In the genomic region with DNA sequence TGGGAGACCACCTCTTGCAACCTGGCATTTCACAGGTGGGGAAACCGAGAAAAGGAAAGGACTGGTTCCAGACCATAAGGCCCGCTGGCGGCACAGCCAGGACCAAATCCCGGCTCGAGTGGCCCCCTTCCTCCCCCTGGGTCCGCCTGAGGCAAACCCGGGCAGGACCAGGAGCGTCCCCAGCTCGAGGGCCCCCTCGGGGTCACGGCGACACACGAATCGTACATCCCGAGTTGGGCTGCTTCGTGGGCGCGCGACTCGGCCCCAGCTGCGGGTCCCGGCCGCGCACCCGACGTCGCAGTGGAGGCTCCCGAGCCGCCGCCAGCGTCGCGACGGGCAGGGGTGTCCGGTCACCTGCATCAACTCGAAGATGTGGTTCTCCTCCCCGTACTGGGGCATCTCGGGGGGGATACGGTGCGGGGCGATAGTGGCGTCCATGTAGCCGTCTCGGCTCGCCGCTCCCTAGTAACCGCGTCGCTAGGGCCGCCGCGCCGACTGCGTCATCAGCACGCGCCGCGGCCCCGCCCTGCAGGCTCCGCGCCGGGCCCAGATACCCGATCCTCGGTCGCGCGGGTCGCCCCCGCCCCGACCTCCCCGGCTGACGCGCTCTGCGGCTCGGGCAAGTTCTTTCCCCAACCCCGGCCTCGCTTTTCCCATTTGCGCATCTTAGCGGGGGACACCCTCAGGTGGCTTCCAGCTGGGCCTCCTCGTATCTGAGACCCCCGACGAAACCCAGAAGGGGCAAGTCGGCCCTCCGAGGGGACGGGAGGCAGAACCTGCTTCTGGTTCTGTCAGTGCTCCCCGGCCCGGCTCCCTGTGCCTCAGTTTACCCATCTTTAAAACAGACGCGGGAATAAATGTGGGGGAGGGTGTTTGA, we compare ENCODE assay signal across 1 cellular context.
TF ChIP-seq lines count a peak whose summit lies in the region.

A gene with protein sequence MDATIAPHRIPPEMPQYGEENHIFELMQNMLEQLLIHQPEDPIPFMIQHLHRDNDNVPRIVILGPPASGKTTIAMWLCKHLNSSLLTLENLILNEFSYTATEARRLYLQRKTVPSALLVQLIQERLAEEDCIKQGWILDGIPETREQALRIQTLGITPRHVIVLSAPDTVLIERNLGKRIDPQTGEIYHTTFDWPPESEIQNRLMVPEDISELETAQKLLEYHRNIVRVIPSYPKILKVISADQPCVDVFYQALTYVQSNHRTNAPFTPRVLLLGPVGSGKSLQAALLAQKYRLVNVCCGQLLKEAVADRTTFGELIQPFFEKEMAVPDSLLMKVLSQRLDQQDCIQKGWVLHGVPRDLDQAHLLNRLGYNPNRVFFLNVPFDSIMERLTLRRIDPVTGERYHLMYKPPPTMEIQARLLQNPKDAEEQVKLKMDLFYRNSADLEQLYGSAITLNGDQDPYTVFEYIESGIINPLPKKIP (minus strand): TSS at position 467 of the 877 bp plus-strand sequence. CDS start 29 bp downstream, at position 438.

TF ChIP-seq in HepG2, 621 proteins besides CTCF, POLR2A, EP300 and RAD21 (continued from another document and continues in another):
- TF ChIP-seq, protein P1, sequence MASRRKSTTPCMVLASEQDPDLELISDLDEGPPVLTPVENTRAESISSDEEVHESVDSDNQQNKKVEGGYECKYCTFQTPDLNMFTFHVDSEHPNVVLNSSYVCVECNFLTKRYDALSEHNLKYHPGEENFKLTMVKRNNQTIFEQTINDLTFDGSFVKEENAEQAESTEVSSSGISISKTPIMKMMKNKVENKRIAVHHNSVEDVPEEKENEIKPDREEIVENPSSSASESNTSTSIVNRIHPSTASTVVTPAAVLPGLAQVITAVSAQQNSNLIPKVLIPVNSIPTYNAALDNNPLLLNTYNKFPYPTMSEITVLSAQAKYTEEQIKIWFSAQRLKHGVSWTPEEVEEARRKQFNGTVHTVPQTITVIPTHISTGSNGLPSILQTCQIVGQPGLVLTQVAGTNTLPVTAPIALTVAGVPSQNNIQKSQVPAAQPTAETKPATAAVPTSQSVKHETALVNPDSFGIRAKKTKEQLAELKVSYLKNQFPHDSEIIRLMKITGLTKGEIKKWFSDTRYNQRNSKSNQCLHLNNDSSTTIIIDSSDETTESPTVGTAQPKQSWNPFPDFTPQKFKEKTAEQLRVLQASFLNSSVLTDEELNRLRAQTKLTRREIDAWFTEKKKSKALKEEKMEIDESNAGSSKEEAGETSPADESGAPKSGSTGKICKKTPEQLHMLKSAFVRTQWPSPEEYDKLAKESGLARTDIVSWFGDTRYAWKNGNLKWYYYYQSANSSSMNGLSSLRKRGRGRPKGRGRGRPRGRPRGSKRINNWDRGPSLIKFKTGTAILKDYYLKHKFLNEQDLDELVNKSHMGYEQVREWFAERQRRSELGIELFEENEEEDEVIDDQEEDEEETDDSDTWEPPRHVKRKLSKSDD (CRISPR knock-in tag; IDR thresholded peaks at IDR 0.05; ENCODE audit: low read depth): peak; percentile 77
- TF ChIP-seq ZNF431 (CRISPR knock-in tag; IDR thresholded peaks at IDR 0.05; ENCODE audit: borderline replicate concordance, low read depth) (no peak), ZFY (CRISPR knock-in tag; IDR thresholded peaks at IDR 0.05) (peak; percentile 94), KAT7 (CRISPR knock-in tag; IDR thresholded peaks at IDR 0.05; ENCODE audit: borderline replicate concordance) (peak; percentile 69; the same call in 1 of the 2 replicates), RFX1 (IDR thresholded peaks at IDR 0.05) (peak; percentile 91), NFE2L2 (IDR thresholded peaks at IDR 0.05; ENCODE audit: low read length) (no peak), RAD51 (IDR thresholded peaks at IDR 0.05; ENCODE audit: borderline replicate concordance) (no peak), TAF15 (IDR thresholded peaks at IDR 0.05; ENCODE audit: low read depth, low read length, poor library complexity, severe bottlenecking) (no peak), ZNF703 (CRISPR knock-in tag; IDR thresholded peaks at IDR 0.05; ENCODE audit: borderline replicate concordance) (no peak), ZNF589 (CRISPR knock-in tag; conservative IDR thresholded peaks at IDR 0.05) (no peak; the same call in 1 of the 2 replicates), HDAC2 (CRISPR knock-in tag; IDR thresholded peaks at IDR 0.05) (peak; percentile 57; the same call in 1 of the 2 replicates), PITX1 (CRISPR knock-in tag; IDR thresholded peaks at IDR 0.05) (no peak), ZNF383 (CRISPR knock-in tag; IDR thresholded peaks at IDR 0.05; ENCODE audit: borderline replicate concordance) (no peak), PHF20 (CRISPR knock-in tag; IDR thresholded peaks at IDR 0.05) (peak; percentile 91), ZFYVE20 (CRISPR knock-in tag; IDR thresholded peaks at IDR 0.05; ENCODE audit: borderline replicate concordance, low read depth) (no peak), MAF1 (CRISPR knock-in tag; IDR thresholded peaks at IDR 0.05; ENCODE audit: borderline replicate concordance) (no peak), FOXK1 (CRISPR knock-in tag; IDR thresholded peaks at IDR 0.05; ENCODE audit: borderline replicate concordance, low read depth) (peak; percentile 46; the same call in 1 of the 2 replicates), ZNF776 (CRISPR knock-in tag; IDR thresholded peaks at IDR 0.05) (no peak; the same call in 1 of the 2 replicates), U2AF1 (optimal IDR thresholded peaks at IDR 0.05; ENCODE audit: low read depth, low read length) (peak; percentile 57), SALL1 (CRISPR knock-in tag; IDR thresholded peaks at IDR 0.05) (peak; percentile 65; the same call in 1 of the 2 replicates), ZNF777 (CRISPR knock-in tag; IDR thresholded peaks at IDR 0.05) (peak; percentile 100), CHCHD3 (CRISPR knock-in tag; IDR thresholded peaks at IDR 0.05) (no peak), ZNF746 (CRISPR knock-in tag; IDR thresholded peaks at IDR 0.05) (no peak), ZNF792 (CRISPR knock-in tag; IDR thresholded peaks at IDR 0.05) (0 out of 2 replicates have a peak, but pooled peaks have one; percentile 30)
- TF ChIP-seq, protein P2, sequence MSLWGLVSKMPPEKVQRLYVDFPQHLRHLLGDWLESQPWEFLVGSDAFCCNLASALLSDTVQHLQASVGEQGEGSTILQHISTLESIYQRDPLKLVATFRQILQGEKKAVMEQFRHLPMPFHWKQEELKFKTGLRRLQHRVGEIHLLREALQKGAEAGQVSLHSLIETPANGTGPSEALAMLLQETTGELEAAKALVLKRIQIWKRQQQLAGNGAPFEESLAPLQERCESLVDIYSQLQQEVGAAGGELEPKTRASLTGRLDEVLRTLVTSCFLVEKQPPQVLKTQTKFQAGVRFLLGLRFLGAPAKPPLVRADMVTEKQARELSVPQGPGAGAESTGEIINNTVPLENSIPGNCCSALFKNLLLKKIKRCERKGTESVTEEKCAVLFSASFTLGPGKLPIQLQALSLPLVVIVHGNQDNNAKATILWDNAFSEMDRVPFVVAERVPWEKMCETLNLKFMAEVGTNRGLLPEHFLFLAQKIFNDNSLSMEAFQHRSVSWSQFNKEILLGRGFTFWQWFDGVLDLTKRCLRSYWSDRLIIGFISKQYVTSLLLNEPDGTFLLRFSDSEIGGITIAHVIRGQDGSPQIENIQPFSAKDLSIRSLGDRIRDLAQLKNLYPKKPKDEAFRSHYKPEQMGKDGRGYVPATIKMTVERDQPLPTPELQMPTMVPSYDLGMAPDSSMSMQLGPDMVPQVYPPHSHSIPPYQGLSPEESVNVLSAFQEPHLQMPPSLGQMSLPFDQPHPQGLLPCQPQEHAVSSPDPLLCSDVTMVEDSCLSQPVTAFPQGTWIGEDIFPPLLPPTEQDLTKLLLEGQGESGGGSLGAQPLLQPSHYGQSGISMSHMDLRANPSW (CRISPR knock-in tag; IDR thresholded peaks at IDR 0.05; ENCODE audit: borderline replicate concordance): no peak
- TF ChIP-seq, protein P3, sequence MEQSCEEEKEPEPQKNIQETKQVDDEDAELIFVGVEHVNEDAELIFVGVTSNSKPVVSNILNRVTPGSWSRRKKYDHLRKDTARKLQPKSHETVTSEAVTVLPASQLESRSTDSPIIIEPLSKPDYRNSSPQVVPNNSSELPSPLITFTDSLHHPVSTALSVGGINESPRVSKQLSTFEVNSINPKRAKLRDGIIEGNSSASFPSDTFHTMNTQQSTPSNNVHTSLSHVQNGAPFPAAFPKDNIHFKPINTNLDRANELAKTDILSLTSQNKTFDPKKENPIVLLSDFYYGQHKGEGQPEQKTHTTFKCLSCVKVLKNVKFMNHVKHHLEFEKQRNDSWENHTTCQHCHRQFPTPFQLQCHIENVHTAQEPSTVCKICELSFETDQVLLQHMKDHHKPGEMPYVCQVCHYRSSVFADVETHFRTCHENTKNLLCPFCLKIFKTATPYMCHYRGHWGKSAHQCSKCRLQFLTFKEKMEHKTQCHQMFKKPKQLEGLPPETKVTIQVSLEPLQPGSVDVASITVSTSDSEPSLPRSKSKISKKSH (CRISPR knock-in tag; IDR thresholded peaks at IDR 0.05; ENCODE audit: borderline replicate concordance): no peak; the same call in 1 of the 2 replicates
- TF ChIP-seq, protein P4, sequence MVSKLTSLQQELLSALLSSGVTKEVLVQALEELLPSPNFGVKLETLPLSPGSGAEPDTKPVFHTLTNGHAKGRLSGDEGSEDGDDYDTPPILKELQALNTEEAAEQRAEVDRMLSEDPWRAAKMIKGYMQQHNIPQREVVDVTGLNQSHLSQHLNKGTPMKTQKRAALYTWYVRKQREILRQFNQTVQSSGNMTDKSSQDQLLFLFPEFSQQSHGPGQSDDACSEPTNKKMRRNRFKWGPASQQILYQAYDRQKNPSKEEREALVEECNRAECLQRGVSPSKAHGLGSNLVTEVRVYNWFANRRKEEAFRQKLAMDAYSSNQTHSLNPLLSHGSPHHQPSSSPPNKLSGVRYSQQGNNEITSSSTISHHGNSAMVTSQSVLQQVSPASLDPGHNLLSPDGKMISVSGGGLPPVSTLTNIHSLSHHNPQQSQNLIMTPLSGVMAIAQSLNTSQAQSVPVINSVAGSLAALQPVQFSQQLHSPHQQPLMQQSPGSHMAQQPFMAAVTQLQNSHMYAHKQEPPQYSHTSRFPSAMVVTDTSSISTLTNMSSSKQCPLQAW (CRISPR knock-in tag; IDR thresholded peaks at IDR 0.05): peak; percentile 46; the same call in 1 of the 2 replicates
- TF ChIP-seq, protein P5, sequence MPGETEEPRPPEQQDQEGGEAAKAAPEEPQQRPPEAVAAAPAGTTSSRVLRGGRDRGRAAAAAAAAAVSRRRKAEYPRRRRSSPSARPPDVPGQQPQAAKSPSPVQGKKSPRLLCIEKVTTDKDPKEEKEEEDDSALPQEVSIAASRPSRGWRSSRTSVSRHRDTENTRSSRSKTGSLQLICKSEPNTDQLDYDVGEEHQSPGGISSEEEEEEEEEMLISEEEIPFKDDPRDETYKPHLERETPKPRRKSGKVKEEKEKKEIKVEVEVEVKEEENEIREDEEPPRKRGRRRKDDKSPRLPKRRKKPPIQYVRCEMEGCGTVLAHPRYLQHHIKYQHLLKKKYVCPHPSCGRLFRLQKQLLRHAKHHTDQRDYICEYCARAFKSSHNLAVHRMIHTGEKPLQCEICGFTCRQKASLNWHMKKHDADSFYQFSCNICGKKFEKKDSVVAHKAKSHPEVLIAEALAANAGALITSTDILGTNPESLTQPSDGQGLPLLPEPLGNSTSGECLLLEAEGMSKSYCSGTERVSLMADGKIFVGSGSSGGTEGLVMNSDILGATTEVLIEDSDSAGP (CRISPR knock-in tag; IDR thresholded peaks at IDR 0.05; ENCODE audit: borderline replicate concordance): peak; percentile 82; the same call in 1 of the 2 replicates
- TF ChIP-seq, protein P6, sequence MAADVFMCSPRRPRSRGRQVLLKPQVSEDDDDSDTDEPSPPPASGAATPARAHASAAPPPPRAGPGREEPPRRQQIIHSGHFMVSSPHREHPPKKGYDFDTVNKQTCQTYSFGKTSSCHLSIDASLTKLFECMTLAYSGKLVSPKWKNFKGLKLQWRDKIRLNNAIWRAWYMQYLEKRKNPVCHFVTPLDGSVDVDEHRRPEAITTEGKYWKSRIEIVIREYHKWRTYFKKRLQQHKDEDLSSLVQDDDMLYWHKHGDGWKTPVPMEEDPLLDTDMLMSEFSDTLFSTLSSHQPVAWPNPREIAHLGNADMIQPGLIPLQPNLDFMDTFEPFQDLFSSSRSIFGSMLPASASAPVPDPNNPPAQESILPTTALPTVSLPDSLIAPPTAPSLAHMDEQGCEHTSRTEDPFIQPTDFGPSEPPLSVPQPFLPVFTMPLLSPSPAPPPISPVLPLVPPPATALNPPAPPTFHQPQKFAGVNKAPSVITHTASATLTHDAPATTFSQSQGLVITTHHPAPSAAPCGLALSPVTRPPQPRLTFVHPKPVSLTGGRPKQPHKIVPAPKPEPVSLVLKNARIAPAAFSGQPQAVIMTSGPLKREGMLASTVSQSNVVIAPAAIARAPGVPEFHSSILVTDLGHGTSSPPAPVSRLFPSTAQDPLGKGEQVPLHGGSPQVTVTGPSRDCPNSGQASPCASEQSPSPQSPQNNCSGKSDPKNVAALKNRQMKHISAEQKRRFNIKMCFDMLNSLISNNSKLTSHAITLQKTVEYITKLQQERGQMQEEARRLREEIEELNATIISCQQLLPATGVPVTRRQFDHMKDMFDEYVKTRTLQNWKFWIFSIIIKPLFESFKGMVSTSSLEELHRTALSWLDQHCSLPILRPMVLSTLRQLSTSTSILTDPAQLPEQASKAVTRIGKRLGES (CRISPR knock-in tag; IDR thresholded peaks at IDR 0.05; ENCODE audit: borderline replicate concordance): 0 out of 2 replicates have a peak, but pooled peaks have one; percentile 36
- TF ChIP-seq, protein P7, sequence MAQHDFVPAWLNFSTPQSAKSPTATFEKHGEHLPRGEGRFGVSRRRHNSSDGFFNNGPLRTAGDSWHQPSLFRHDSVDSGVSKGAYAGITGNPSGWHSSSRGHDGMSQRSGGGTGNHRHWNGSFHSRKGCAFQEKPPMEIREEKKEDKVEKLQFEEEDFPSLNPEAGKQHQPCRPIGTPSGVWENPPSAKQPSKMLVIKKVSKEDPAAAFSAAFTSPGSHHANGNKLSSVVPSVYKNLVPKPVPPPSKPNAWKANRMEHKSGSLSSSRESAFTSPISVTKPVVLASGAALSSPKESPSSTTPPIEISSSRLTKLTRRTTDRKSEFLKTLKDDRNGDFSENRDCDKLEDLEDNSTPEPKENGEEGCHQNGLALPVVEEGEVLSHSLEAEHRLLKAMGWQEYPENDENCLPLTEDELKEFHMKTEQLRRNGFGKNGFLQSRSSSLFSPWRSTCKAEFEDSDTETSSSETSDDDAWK (CRISPR knock-in tag; IDR thresholded peaks at IDR 0.05): no peak
- TF ChIP-seq, protein P8, sequence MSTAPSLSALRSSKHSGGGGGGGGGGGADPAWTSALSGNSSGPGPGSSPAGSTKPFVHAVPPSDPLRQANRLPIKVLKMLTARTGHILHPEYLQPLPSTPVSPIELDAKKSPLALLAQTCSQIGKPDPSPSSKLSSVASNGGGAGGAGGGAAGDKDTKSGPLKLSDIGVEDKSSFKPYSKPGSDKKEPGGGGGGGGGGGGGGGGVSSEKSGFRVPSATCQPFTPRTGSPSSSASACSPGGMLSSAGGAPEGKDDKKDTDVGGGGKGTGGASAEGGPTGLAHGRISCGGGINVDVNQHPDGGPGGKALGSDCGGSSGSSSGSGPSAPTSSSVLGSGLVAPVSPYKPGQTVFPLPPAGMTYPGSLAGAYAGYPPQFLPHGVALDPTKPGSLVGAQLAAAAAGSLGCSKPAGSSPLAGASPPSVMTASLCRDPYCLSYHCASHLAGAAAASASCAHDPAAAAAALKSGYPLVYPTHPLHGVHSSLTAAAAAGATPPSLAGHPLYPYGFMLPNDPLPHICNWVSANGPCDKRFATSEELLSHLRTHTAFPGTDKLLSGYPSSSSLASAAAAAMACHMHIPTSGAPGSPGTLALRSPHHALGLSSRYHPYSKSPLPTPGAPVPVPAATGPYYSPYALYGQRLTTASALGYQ (CRISPR knock-in tag; IDR thresholded peaks at IDR 0.05): no peak
